ENCODE assay signal across 8 cellular contexts in the genomic region with DNA sequence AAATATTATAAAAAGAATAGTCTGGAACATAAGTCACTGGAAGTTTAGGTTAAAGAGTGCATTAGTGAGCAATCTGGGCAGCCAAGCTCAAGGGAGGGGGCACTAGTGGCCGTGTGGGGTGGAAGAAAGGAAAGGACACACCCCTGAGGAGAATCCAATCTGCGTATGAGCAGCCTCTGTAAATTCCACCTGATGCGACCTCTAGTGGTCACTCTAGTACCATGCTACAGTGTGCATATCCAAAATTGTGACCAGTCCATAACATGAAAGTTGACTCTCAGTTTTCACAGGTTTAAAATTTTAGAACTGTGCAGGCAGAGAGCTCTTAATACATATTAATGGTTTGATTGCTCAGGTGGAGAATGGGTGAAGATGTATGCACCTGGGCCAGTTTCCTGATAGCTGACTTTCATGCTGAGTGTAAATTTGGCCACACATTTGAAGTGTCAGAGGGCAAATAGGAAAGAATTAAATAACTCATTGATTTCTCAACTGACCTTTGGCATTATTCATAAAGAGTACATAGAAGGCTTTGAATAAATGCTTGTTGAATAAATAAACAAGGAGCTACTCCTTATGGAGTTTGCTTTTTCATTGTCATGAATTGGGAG.
DNase-seq lines count a peak whose midpoint lies in the region; ATAC-seq and TF ChIP-seq lines count a peak whose summit lies in the region.

No MANE protein-coding gene starts in this region.

- DNase-seq in GM04504 (ENCODE audit: low read depth) = peak; percentile 15
- peak; percentile 61 for DNase-seq in HPDE6-E6E7 (ENCODE audit: extremely low spot score)
- DNase-seq in NOMO-1 treated with DMSO at 0.1 percent for 48 hours (lab: John Stamatoyannopoulos, UW; ENCODE audit: unreplicated experiment) = peak; percentile 47
- peak; percentile 43 to 53 for DNase-seq in activated T-cell treated with anti-CD3 and anti-CD28 coated beads, Interleukin-2, amount 50 U/mL, for 72 hours
- DNase-seq in foreskin keratinocyte = peak; percentile 40 to 69
- DNase-seq in osteocyte (ENCODE audit: extremely low spot score, unreplicated experiment) = no peak
- DNase-seq in occipital lobe (lab: John Stamatoyannopoulos, UW) = no peak

- H3K4me1 Mint-ChIP-seq in activated T-cell treated with anti-CD3 and anti-CD28 coated beads, Interleukin-2, amount 50 U/mL, for 72 hours (ENCODE audit: low read depth) = no peaks in the 10 kb centered on the region
- H3K4me1 Mint-ChIP-seq in osteocyte (ENCODE audit: unreplicated experiment) = no peaks in the 10 kb centered on the region

- H3K4me3 Mint-ChIP-seq in activated T-cell treated with anti-CD3 and anti-CD28 coated beads, Interleukin-2, amount 50 U/mL, for 72 hours = no peak overlapping the region
- no peak overlapping the region for H3K4me3 Mint-ChIP-seq in osteocyte (ENCODE audit: unreplicated experiment)

- H3K4me1 ChIP-seq in foreskin keratinocyte = peaks cover 18% of the 10 kb centered on the region

- no peaks in the 10 kb centered on the region for H3K27me3 Mint-ChIP-seq in activated T-cell treated with anti-CD3 and anti-CD28 coated beads, Interleukin-2, amount 50 U/mL, for 72 hours (ENCODE audit: low read depth)
- H3K27me3 Mint-ChIP-seq in osteocyte (ENCODE audit: unreplicated experiment) = no peaks in the 10 kb centered on the region

- peaks cover under 1 to 2% of the 10 kb centered on the region in 2 donors for H3K36me3 Mint-ChIP-seq in activated T-cell treated with anti-CD3 and anti-CD28 coated beads, Interleukin-2, amount 50 U/mL, for 72 hours (ENCODE audit: insufficient read depth in 2 of 2)
- H3K36me3 Mint-ChIP-seq in osteocyte (ENCODE audit: unreplicated experiment) = no peaks in the 10 kb centered on the region

- no peak overlapping the region for H3K27ac ChIP-seq in foreskin keratinocyte

- H3K9me3 Mint-ChIP-seq in activated T-cell treated with anti-CD3 and anti-CD28 coated beads, Interleukin-2, amount 50 U/mL, for 72 hours = peaks cover 1 to 2% of the 10 kb centered on the region in 2 donors
- peaks cover 5% of the 10 kb centered on the region for H3K9me3 Mint-ChIP-seq in osteocyte (ENCODE audit: unreplicated experiment)

- TF ChIP-seq CTCF in foreskin keratinocyte (conservative IDR thresholded peaks at IDR 0.05) = peak; percentile 87
- peak; percentile 80 for TF ChIP-seq CTCF in osteocyte (IDR thresholded peaks at IDR 0.05)

- H3K27me3 ChIP-seq in foreskin keratinocyte = no peaks in the 10 kb centered on the region

- ATAC-seq in GM21528 (IDR thresholded peaks at IDR 0.05; ENCODE audit: low FRiP score, unreplicated experiment) (peak; percentile 97), foreskin keratinocyte (peak; percentile 84)
- ATAC-seq in activated T-cell treated with anti-CD3 and anti-CD28 coated beads, Interleukin-2, amount 50 U/mL, for 72 hours (replicated peaks in 1 of 2) = peak; percentile 85 to 86

- no peak overlapping the region for H3K27ac Mint-ChIP-seq in activated T-cell treated with anti-CD3 and anti-CD28 coated beads, Interleukin-2, amount 50 U/mL, for 72 hours
- H3K27ac Mint-ChIP-seq in osteocyte (ENCODE audit: unreplicated experiment) = no peak overlapping the region

Comparison
In these comparisons a context has a peak if more than half of its experiments do, and no peak if none do; other contexts are left out.
1. DNase-seq: peak in GM04504 (single experiment), HPDE6-E6E7 (single experiment), NOMO-1 treated with DMSO at 0.1 percent for 48 hours (single experiment), activated T-cell treated with anti-CD3 and anti-CD28 coated beads, Interleukin-2, amount 50 U/mL, for 72 hours (2 of 2) and foreskin keratinocyte (2 of 2); none in osteocyte (single experiment) and occipital lobe (single experiment).
2. Peak in every context shown above with its lines, with median percentiles within 50 percentile points of each other: ATAC-seq.